Comparison of ENCODE assay signal across 12 cellular contexts in the genomic region with DNA sequence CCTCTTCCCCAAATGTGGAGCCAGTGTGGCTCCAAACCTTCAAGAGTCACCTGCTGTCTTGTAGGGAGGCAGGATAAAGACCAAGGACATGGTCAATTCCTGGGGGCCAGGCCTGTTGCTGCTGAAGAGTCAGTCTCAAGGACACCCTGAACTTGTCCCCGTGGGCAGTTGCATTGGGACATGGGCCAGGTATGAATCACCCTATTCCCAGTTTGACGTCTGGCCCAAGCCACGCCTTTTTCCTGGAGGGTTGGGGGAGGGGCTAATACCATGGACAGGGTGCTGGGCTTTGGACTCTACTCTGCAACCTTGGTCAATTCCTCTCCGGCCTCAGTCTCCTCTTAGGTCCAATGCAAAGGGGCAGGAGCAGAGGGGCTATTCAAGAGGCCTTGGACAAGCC. TPM values are rescaled to one million over a fixed set of nuclear protein-coding genes. Genes with fewer than 3 reads are reported as not detected.
DNase-seq lines count a peak whose midpoint lies in the region; TF ChIP-seq lines count a peak whose summit lies in the region.
"Had no signal": no experiment of that assay in that cellular context is flagged by ENCODE, and none has a peak within 500 bp of the region (broad histone marks: within the 10 kb centered on the region; RNA-seq: fewer than 3 reads in every experiment).

No MANE protein-coding gene starts in this region.

- no peaks in the 10 kb centered on the region for H3K9me3 ChIP-seq in Peyer's patch

- no peak overlapping the region for H2BK5ac ChIP-seq in mesendoderm (ENCODE audit: low read length)

- no peak for TF ChIP-seq CTCF in epithelial cell of esophagus (IDR thresholded peaks at IDR 0.05; ENCODE audit: insufficient read depth, low read depth, low read length, missing control alignments)
- TF ChIP-seq CTCF in Peyer's patch (IDR thresholded peaks at IDR 0.05): no peak

- H3K27me3 ChIP-seq in mesendoderm (ENCODE audit: insufficient read depth, low read length, poor library complexity): no peaks in the 10 kb centered on the region
- H3K27me3 ChIP-seq in Peyer's patch: no peaks in the 10 kb centered on the region

- H3K36me3 ChIP-seq in mesendoderm (ENCODE audit: control insufficient read depth, insufficient read depth, low read length) (no peaks in the 10 kb centered on the region), Peyer's patch (no peaks in the 10 kb centered on the region)

- no peak overlapping the region for H4K5ac ChIP-seq in mesendoderm (ENCODE audit: low read length)

- H3K18ac ChIP-seq in mesendoderm (ENCODE audit: low read length): no peak overlapping the region

- no peak overlapping the region for H3K56ac ChIP-seq in mesendoderm (ENCODE audit: low read length)

- H3K9ac ChIP-seq in mesendoderm (ENCODE audit: low read length): no peak overlapping the region

- H3K4me2 ChIP-seq in mesendoderm (ENCODE audit: low read length): no peak overlapping the region

- DNase-seq in ELR (ENCODE audit: low read depth): peak; percentile 54
- DNase-seq in epithelial cell of esophagus (ENCODE audit: low read depth): peak; percentile 32
- DNase-seq in myocyte (ENCODE audit: low read depth): peak; percentile 39
- no peak for DNase-seq in mesendoderm
- no peak for DNase-seq in Peyer's patch
- DNase-seq in NCI-H1694 treated with DMSO at 0.1 percent for 48 hours (lab: John Stamatoyannopoulos, UW): no peak
- no peak for DNase-seq in Kasumi-1 (lab: John Stamatoyannopoulos, UW)
- DNase-seq: central memory CD4-positive, alpha-beta T cell; DND-41; NCI-H510A had no signal

- H3K79me1 ChIP-seq in mesendoderm (ENCODE audit: low read length): no peaks in the 10 kb centered on the region

- no peak for TF ChIP-seq POLR2A in Peyer's patch (IDR thresholded peaks at IDR 0.05)

- WGBS in mesendoderm (ENCODE audit: extremely low coverage, insufficient coverage, low lambda C conversion rate): no CpG with 5 or more reads among the region's 4 CpGs

- H3K4ac ChIP-seq in mesendoderm (ENCODE audit: low read depth, low read length): no peak overlapping the region

- H2BK120ac ChIP-seq in mesendoderm (ENCODE audit: low read depth, low read length): no peak overlapping the region

- no peak overlapping the region for H2BK15ac ChIP-seq in mesendoderm (replicated peaks; ENCODE audit: low read depth)

- H3K4me3 ChIP-seq in epithelial cell of esophagus (ENCODE audit: low read length) (no peak overlapping the region), mesendoderm (ENCODE audit: low read length) (no peak overlapping the region), Peyer's patch (no peak overlapping the region)
- H3K4me3 ChIP-seq: skin epidermis had no signal

- H3K23ac ChIP-seq in mesendoderm (ENCODE audit: low read length): no peak overlapping the region

- H2AK5ac ChIP-seq in mesendoderm (ENCODE audit: low read length): no peak overlapping the region

- H3K27ac ChIP-seq in mesendoderm (ENCODE audit: low read depth, low read length) (no peak overlapping the region), Peyer's patch (no peak overlapping the region)
- H3K27ac ChIP-seq: skin epidermis had no signal

- H3K4me1 ChIP-seq in mesendoderm (ENCODE audit: control insufficient read depth, low read depth, low read length): no peaks in the 10 kb centered on the region
- H3K4me1 ChIP-seq in Peyer's patch: no peaks in the 10 kb centered on the region

- no peaks in the 10 kb centered on the region for H3K79me2 ChIP-seq in mesendoderm (ENCODE audit: control insufficient read depth, insufficient read depth, low read length)

- H4K8ac ChIP-seq in mesendoderm (ENCODE audit: low read depth, low read length): no peak overlapping the region

TF ChIP-seq in PFSK-1, 5 proteins besides CTCF, POLR2A, EP300 and RAD21:
- TF ChIP-seq, protein P1, sequence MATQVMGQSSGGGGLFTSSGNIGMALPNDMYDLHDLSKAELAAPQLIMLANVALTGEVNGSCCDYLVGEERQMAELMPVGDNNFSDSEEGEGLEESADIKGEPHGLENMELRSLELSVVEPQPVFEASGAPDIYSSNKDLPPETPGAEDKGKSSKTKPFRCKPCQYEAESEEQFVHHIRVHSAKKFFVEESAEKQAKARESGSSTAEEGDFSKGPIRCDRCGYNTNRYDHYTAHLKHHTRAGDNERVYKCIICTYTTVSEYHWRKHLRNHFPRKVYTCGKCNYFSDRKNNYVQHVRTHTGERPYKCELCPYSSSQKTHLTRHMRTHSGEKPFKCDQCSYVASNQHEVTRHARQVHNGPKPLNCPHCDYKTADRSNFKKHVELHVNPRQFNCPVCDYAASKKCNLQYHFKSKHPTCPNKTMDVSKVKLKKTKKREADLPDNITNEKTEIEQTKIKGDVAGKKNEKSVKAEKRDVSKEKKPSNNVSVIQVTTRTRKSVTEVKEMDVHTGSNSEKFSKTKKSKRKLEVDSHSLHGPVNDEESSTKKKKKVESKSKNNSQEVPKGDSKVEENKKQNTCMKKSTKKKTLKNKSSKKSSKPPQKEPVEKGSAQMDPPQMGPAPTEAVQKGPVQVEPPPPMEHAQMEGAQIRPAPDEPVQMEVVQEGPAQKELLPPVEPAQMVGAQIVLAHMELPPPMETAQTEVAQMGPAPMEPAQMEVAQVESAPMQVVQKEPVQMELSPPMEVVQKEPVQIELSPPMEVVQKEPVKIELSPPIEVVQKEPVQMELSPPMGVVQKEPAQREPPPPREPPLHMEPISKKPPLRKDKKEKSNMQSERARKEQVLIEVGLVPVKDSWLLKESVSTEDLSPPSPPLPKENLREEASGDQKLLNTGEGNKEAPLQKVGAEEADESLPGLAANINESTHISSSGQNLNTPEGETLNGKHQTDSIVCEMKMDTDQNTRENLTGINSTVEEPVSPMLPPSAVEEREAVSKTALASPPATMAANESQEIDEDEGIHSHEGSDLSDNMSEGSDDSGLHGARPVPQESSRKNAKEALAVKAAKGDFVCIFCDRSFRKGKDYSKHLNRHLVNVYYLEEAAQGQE (IDR thresholded peaks at IDR 0.05; ENCODE audit: insufficient read depth in 1 of 2, low read depth in 2 of 2, low read length in 2 of 2): peak; percentile 40 to 80; a peak in 3 of 4 replicates
- TF ChIP-seq SIN3A (IDR thresholded peaks at IDR 0.05; ENCODE audit: borderline replicate concordance, insufficient read depth, low read length): no peak
- no peak for TF ChIP-seq TAF1 (IDR thresholded peaks at IDR 0.05; ENCODE audit: borderline replicate concordance, insufficient read depth, low read length)

RNA-seq across cellular contexts. Expression of a gene that starts 10.4 kb away (rescaled TPM):
- polyA plus RNA-seq in PFSK-1 (2012; ENCODE audit: insufficient read length, low read depth): 0.20 TPM
- total RNA-seq in myocyte: 0.24 TPM in 1 of 2 replicates, not detected in the other
- 0.03 TPM for polyA plus RNA-seq in myocyte (2012)
- polyA plus RNA-seq in mesendoderm (2013, experiment 1 of 2): 0.29 TPM
- 0.27 TPM for polyA plus RNA-seq in mesendoderm (2013, experiment 2 of 2)
- total RNA-seq in Peyer's patch: not detected

Comparison
In these comparisons a context has a peak if more than half of its experiments do, and no peak if none do; other contexts are left out.
1. DNase-seq: peak in ELR (single experiment), epithelial cell of esophagus (single experiment) and myocyte (single experiment); none in mesendoderm (single experiment), Peyer's patch (0 of 3), NCI-H1694 treated with DMSO at 0.1 percent for 48 hours (single experiment) and Kasumi-1 (0 of 2).